Comparison of ENCODE assay signal across 9 cellular contexts in the genomic region with DNA sequence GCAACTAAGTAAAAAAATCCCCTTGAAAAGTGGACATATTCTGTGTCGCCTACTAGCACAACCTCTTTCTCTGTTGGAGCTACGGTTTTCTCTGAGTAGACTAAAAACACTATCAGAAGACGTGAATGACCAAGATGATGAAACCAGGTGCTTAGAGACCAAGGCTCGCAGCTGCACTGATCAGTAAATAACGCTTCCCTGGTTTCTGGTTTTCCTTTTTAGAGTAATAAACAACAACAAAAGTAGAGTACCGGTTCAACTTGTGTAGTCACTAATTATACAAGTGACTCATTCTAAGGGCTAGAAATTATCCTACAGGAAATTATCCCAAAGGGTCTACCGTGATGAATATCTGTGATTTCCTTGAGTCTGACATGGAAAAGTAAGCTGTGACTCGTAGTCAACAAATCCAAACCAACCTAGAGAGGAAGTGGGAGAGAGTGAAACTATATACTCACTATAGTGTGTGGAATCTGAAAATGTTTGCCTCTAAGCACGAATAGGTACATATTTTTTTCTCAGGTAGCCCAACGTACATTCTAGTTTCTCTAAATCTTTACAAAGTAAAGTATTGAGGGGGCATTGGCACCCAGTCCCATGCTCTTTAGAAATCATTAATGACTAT. TPM values are rescaled to one million over a fixed set of nuclear protein-coding genes. Genes with fewer than 3 reads are reported as not detected.
DNase-seq lines count a peak whose midpoint lies in the region; ATAC-seq and TF ChIP-seq lines count a peak whose summit lies in the region.
"Had no signal": no experiment of that assay in that cellular context is flagged by ENCODE, and none has a peak within 500 bp of the region (broad histone marks: within the 10 kb centered on the region; RNA-seq: fewer than 3 reads in every experiment).

No MANE protein-coding gene starts in this region.

- ATAC-seq in HG02759 (IDR thresholded peaks at IDR 0.05; ENCODE audit: unreplicated experiment): peak; percentile 60
- ATAC-seq: sciatic nerve had no signal

- peak; percentile 46 for DNase-seq in DMS53 (lab: John Stamatoyannopoulos, UW)
- no peak for DNase-seq in DMS53 treated with DMSO at 0.1 percent for 48 hours (lab: John Stamatoyannopoulos, UW; ENCODE audit: unreplicated experiment)
- DNase-seq in M059J (ENCODE audit: low read depth): peak; percentile 53
- peak; percentile 85 for DNase-seq in renal cortical epithelial cell (ENCODE audit: low read depth)
- DNase-seq in islet precursor cell: no peak
- no peak for DNase-seq in NK-92 (lab: John Stamatoyannopoulos, UW; ENCODE audit: unreplicated experiment)
- DNase-seq in HEK293T (ENCODE audit: extremely low spot score): no peak

- CTCF ChIA-PET in HEK293T (lab: Yijun Ruan, JAX): no interaction called here

- POLR2A ChIA-PET in HEK293T (lab: Yijun Ruan, JAX): no interaction called here

TF ChIP-seq in HEK293T, 16 proteins besides CTCF, POLR2A, EP300 and RAD21:
- TF ChIP-seq, protein P1, sequence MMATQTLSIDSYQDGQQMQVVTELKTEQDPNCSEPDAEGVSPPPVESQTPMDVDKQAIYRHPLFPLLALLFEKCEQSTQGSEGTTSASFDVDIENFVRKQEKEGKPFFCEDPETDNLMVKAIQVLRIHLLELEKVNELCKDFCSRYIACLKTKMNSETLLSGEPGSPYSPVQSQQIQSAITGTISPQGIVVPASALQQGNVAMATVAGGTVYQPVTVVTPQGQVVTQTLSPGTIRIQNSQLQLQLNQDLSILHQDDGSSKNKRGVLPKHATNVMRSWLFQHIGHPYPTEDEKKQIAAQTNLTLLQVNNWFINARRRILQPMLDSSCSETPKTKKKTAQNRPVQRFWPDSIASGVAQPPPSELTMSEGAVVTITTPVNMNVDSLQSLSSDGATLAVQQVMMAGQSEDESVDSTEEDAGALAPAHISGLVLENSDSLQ (IDR thresholded peaks at IDR 0.05): no peak
- no peak for TF ChIP-seq BHLHE40 (IDR thresholded peaks at IDR 0.05; ENCODE audit: borderline replicate concordance)
- TF ChIP-seq FOXM1 (IDR thresholded peaks at IDR 0.05; ENCODE audit: borderline replicate concordance): no peak
- TF ChIP-seq SUZ12 (IDR thresholded peaks at IDR 0.05): no peak
- no peak for TF ChIP-seq NFRKB (IDR thresholded peaks at IDR 0.05)
- no peak for TF ChIP-seq FOXA1 (IDR thresholded peaks at IDR 0.05)
- TF ChIP-seq CTBP1 (IDR thresholded peaks at IDR 0.05; ENCODE audit: borderline replicate concordance): no peak
- TF ChIP-seq HDGF (IDR thresholded peaks at IDR 0.05; ENCODE audit: borderline replicate concordance): no peak
- TF ChIP-seq ARNT (IDR thresholded peaks at IDR 0.05): no peak

RNA-seq across cellular contexts. Expression of a gene that starts 17.8 kb away (rescaled TPM):
- 24.5 and 26.4 TPM in 2 replicates for total RNA-seq in M059J (2014; rRNA removed; shearing (Covaris generic))
- total RNA-seq in renal cortical epithelial cell: 2.4 and 8.9 TPM in 2 replicates

Comparison
In these comparisons a context has a peak if more than half of its experiments do, and no peak if none do; other contexts are left out.
1. DNase-seq: peak in DMS53 (single experiment), M059J (single experiment) and renal cortical epithelial cell (single experiment); none in DMS53 treated with DMSO at 0.1 percent for 48 hours (single experiment), islet precursor cell (single experiment), NK-92 (single experiment) and HEK293T (single experiment).